In genomic region chr1:99675292-99675691, GRCh38 we compare ENCODE assay signal across 15 cellular contexts. TPM values are rescaled to one million over a fixed set of nuclear protein-coding genes. Genes with fewer than 3 reads are reported as not detected.
A peak's percentile ranks its signal among the peaks of the same experiment; 100 is the strongest.
DNase-seq lines count a peak whose midpoint lies in the region; ATAC-seq and TF ChIP-seq lines count a peak whose summit lies in the region.
"Had no signal": no experiment of that assay in that cellular context is flagged by ENCODE, and none has a peak within 500 bp of the region (broad histone marks: within the 10 kb centered on the region; RNA-seq: fewer than 3 reads in every experiment).

No MANE protein-coding gene starts in this region.

- TF ChIP-seq CTCF in heart right ventricle (IDR thresholded peaks at IDR 0.05), result no peak
- TF ChIP-seq CTCF in psoas muscle (IDR thresholded peaks at IDR 0.05), result no peak

- no peak overlapping the region for H3K9ac ChIP-seq in subcutaneous abdominal adipose tissue (ENCODE audit: low read length in 5 of 5)

- no peaks in the 10 kb centered on the region for H3K9me3 ChIP-seq in heart right ventricle
- H3K9me3 ChIP-seq in psoas muscle, result no peaks in the 10 kb centered on the region
- H3K9me3 ChIP-seq in subcutaneous abdominal adipose tissue (ENCODE audit: control insufficient read depth in 5 of 5, low read length in 5 of 5), result no peaks in the 10 kb centered on the region
- H3K9me3 ChIP-seq: A549, BE2C, HAP-1 had no signal

- no peaks in the 10 kb centered on the region for H3K27me3 ChIP-seq in heart right ventricle
- no peaks in the 10 kb centered on the region for H3K27me3 ChIP-seq in psoas muscle (ENCODE audit: insufficient read depth in 3 of 3, low read length in 2 of 3)
- no peaks in the 10 kb centered on the region for H3K27me3 ChIP-seq in subcutaneous abdominal adipose tissue (ENCODE audit: control insufficient read depth in 5 of 5, insufficient read depth in 4 of 5, low read length in 5 of 5)
- H3K27me3 ChIP-seq: BE2C had no signal

- H3K4me3 ChIP-seq in heart right ventricle (no peak overlapping the region), psoas muscle (peak overlapping the region; percentile 14), subcutaneous abdominal adipose tissue (ENCODE audit: low read depth in 1 of 5, low read length in 5 of 5) (no peak overlapping the region)
- H3K4me3 ChIP-seq: A549, HAP-1 had no signal

- DNase-seq in heart right ventricle (no peak), cardiac septum (ENCODE audit: low spot score) (no peak), left ventricle myocardium superior (no peak), psoas muscle (no peak), NCI-H748 (lab: John Stamatoyannopoulos, UW; ENCODE audit: unreplicated experiment) (no peak)
- DNase-seq: BE2C; CD4-positive, alpha-beta memory T cell; DND-41; GDM1 had no signal

- intact Hi-C loops in heart right ventricle (cut with DNase I) (loop anchor here in 2 of 10 donors (1.0 to 10.0 kb wide), 2 partner anchors 29 to 140 kb away; partner anchors contain the start of gene PALMD (in 1 of the 2)), cardiac septum (cut with DNase I) (no loop called here), left ventricle myocardium superior (cut with micrococcal nuclease) (no loop called here), psoas muscle (cut with DNase I) (no loop called here)

- peak in 5 of 8 donors; percentile 23 to 56 (median 43) for ATAC-seq in heart right ventricle
- peak; percentile 44 for ATAC-seq in left ventricle myocardium superior
- ATAC-seq in psoas muscle, result peak in 2 of 4 donors; percentile 24 to 37
- ATAC-seq in GM21515 (IDR thresholded peaks at IDR 0.05; ENCODE audit: unreplicated experiment), result no peak
- ATAC-seq: A549 had no signal

- H3K36me3 ChIP-seq in heart right ventricle (peaks cover 0 to 100% (median 20%) of the 10 kb centered on the region in 9 donors), psoas muscle (ENCODE audit: insufficient read depth in 1 of 2, low read depth in 1 of 2) (peaks cover 8 to 94% of the 10 kb centered on the region in 2 donors), subcutaneous abdominal adipose tissue (ENCODE audit: control insufficient read depth in 5 of 5, insufficient read depth in 5 of 5, low read length in 5 of 5) (peaks cover 40 to 81% (median 62%) of the 10 kb centered on the region in 5 donors)
- H3K36me3 ChIP-seq: HAP-1 had no signal

- H3K27ac ChIP-seq in heart right ventricle (peak overlapping the region; percentile 3 to 99 (median 79)), psoas muscle (peak overlapping the region; percentile 86), subcutaneous abdominal adipose tissue (ENCODE audit: low read depth, low read length) (peak overlapping the region; percentile 93)
- H3K27ac ChIP-seq: A549, C4-2B had no signal

- peaks cover 6 to 100% (median 84%) of the 10 kb centered on the region in 9 donors for H3K4me1 ChIP-seq in heart right ventricle
- H3K4me1 ChIP-seq in psoas muscle, result peaks cover 89% of the 10 kb centered on the region
- H3K4me1 ChIP-seq in subcutaneous abdominal adipose tissue (ENCODE audit: control insufficient read depth in 5 of 5, insufficient read depth in 5 of 5, low read length in 5 of 5), result peaks cover 7 to 82% (median 71%) of the 10 kb centered on the region in 5 donors

RNA-seq across cellular contexts. Expression of gene PALMD, which starts 29.4 kb away (rescaled TPM):
- total RNA-seq in heart right ventricle, result 100 to 1,000 TPM in 7 of 10 donors, 10 to 100 TPM in 3; 82.5 to 173 (median 121) TPM
- polyA plus RNA-seq in heart right ventricle, result 100 to 1,000 TPM in 1 of 2 donors, 10 to 100 TPM in 1; 81.2 to 194 TPM
- total RNA-seq in cardiac septum, result 67.0 TPM
- total RNA-seq in left ventricle myocardium superior, result 115 TPM
- 100 to 1,000 TPM in 3 of 4 donors, 10 to 100 TPM in 1; 46.2 to 219 (median 113) TPM for total RNA-seq in psoas muscle
- polyA plus RNA-seq in psoas muscle, result 100 to 1,000 TPM in 1 of 3 donors, 10 to 100 TPM in 2; 54.4 to 130 (median 59.4) TPM
- total RNA-seq: CD4-positive, alpha-beta memory T cell; H1 had no signal
- polyA plus RNA-seq: CD4-positive, alpha-beta memory T cell; H1 had no signal
